ENCODE assay signal across 8 cellular contexts in the genomic region with DNA sequence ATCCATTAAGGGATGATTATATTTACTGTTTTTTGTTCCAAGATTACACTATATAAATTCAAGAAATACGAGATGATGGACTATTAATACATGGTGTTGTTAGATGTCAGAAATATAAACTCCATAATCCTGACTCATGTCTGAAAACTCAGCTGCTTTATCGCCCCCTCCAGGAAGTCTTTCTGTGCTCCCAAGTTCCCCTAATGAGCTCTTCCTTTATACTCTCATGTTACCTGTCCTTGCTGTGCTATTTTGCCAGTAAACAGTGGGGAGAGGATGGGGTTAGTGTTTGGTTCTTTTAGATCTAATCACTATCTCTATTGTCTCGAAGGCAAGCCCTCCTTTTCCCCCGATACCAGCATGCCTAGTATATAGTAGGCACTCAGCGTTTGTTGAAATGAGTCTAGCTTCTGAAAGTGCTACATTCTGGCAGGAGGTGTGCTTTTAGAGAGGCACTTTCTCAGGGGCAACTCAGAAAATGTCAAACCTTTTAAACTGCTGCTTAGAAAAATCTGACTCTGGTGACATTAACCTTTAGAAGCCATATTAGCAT. TPM values are rescaled to one million over a fixed set of nuclear protein-coding genes. Genes with fewer than 3 reads are reported as not detected.
DNase-seq lines count a peak whose midpoint lies in the region; ATAC-seq and TF ChIP-seq lines count a peak whose summit lies in the region.

No MANE protein-coding gene starts in this region.

- no peak overlapping the region for H3K4me2 ChIP-seq in KMS-11

- H3K79me2 ChIP-seq in KMS-11 (ENCODE audit: insufficient read depth, low read depth): no peaks in the 10 kb centered on the region

- TF ChIP-seq CTCF in KMS-11 (conservative IDR thresholded peaks at IDR 0.05; ENCODE audit: low read depth, low read length) (peak; percentile 39), chondrocyte (IDR thresholded peaks at IDR 0.05) (peak; percentile 71), glutamatergic neuron (IDR thresholded peaks at IDR 0.05; ENCODE audit: partially characterized antibody, unreplicated experiment) (no peak)

- no peak overlapping the region for H2AFZ ChIP-seq in KMS-11 (ENCODE audit: low read depth)

- H3K27ac ChIP-seq in KMS-11: no peak overlapping the region

- ATAC-seq in activated CD4-positive, CD25-positive, alpha-beta regulatory T cell treated with anti-CD3 and anti-CD28 coated beads, Interleukin-2, amount 50 U/mL, for 24 hours: peak; percentile 21 to 33

- intact Hi-C loops in posterior cingulate gyrus (cut with DNase I): no loop called here

- no peaks in the 10 kb centered on the region for H3K9me3 Mint-ChIP-seq in chondrocyte (ENCODE audit: low read depth)
- no peaks in the 10 kb centered on the region for H3K9me3 Mint-ChIP-seq in glutamatergic neuron (ENCODE audit: unreplicated experiment)

- H3K27me3 Mint-ChIP-seq in chondrocyte (ENCODE audit: low read depth) (no peaks in the 10 kb centered on the region), glutamatergic neuron (ENCODE audit: unreplicated experiment) (no peaks in the 10 kb centered on the region)

- H3K36me3 ChIP-seq in KMS-11 (ENCODE audit: insufficient read depth): no peaks in the 10 kb centered on the region

- no peak for DNase-seq in activated CD4-positive, CD25-positive, alpha-beta regulatory T cell treated with anti-CD3 and anti-CD28 coated beads, Interleukin-2, amount 50 U/mL, for 72 hours
- DNase-seq in chondrocyte (ENCODE audit: low spot score) (no peak), renal cortical epithelial cell (ENCODE audit: low read depth) (peak; percentile 36), glutamatergic neuron (no peak), COR-L47 (lab: John Stamatoyannopoulos, UW) (no peak), posterior cingulate gyrus (no peak)

- no peaks in the 10 kb centered on the region for H3K27me3 ChIP-seq in KMS-11 (ENCODE audit: insufficient read depth, low read depth)

- no peaks in the 10 kb centered on the region for H4K20me1 ChIP-seq in KMS-11 (ENCODE audit: insufficient read depth)

- H3K9ac ChIP-seq in KMS-11: no peak overlapping the region

- no peak overlapping the region for H3K27ac Mint-ChIP-seq in chondrocyte (ENCODE audit: unreplicated experiment)
- H3K27ac Mint-ChIP-seq in glutamatergic neuron (ENCODE audit: unreplicated experiment): no peak overlapping the region

- H3K4me1 Mint-ChIP-seq in chondrocyte (ENCODE audit: low read depth) (peaks cover 3% of the 10 kb centered on the region), glutamatergic neuron (ENCODE audit: low read depth, unreplicated experiment) (no peaks in the 10 kb centered on the region)

- no peak overlapping the region for H3K4me3 ChIP-seq in KMS-11 (IDR thresholded peaks at IDR 0.05; ENCODE audit: insufficient read depth, low read depth, low read length)

- H3K4me3 Mint-ChIP-seq in chondrocyte (ENCODE audit: unreplicated experiment): no peak overlapping the region
- no peak overlapping the region for H3K4me3 Mint-ChIP-seq in glutamatergic neuron (ENCODE audit: unreplicated experiment)

- H3K4me1 ChIP-seq in KMS-11 (ENCODE audit: low read depth, poor library complexity, severe bottlenecking): no peaks in the 10 kb centered on the region

- H3K36me3 Mint-ChIP-seq in chondrocyte (ENCODE audit: low read depth): no peaks in the 10 kb centered on the region
- no peaks in the 10 kb centered on the region for H3K36me3 Mint-ChIP-seq in glutamatergic neuron (ENCODE audit: unreplicated experiment)

RNA-seq across cellular contexts. Expression of gene BARD1, which starts 21.4 kb away (rescaled TPM):
- 13.3 to 17.2 TPM (median 13.7 TPM) in 3 replicates for total RNA-seq in chondrocyte
- total RNA-seq in renal cortical epithelial cell: 9.8 and 25.4 TPM in 2 replicates
- total RNA-seq in glutamatergic neuron (ENCODE audit: unreplicated experiment): 33.6 TPM
